ENCODE assay signal across 2 cellular contexts in genomic region chr9:37424686-37425297, GRCh38.
A peak's percentile ranks its signal among the peaks of the same experiment; 100 is the strongest.
TF ChIP-seq lines count a peak whose summit lies in the region.

No MANE protein-coding gene starts in this region.

TF ChIP-seq in HepG2, 621 proteins besides CTCF, POLR2A, EP300 and RAD21:
- 0 out of 2 replicates have a peak, but pooled peaks have one; percentile 20 for TF ChIP-seq DR1 (CRISPR knock-in tag; IDR thresholded peaks at IDR 0.05)
- TF ChIP-seq, protein P1, sequence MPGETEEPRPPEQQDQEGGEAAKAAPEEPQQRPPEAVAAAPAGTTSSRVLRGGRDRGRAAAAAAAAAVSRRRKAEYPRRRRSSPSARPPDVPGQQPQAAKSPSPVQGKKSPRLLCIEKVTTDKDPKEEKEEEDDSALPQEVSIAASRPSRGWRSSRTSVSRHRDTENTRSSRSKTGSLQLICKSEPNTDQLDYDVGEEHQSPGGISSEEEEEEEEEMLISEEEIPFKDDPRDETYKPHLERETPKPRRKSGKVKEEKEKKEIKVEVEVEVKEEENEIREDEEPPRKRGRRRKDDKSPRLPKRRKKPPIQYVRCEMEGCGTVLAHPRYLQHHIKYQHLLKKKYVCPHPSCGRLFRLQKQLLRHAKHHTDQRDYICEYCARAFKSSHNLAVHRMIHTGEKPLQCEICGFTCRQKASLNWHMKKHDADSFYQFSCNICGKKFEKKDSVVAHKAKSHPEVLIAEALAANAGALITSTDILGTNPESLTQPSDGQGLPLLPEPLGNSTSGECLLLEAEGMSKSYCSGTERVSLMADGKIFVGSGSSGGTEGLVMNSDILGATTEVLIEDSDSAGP (CRISPR knock-in tag; IDR thresholded peaks at IDR 0.05; ENCODE audit: borderline replicate concordance) = peak; percentile 56; the same call in 1 of the 2 replicates
- no peak for TF ChIP-seq ZFAT (CRISPR knock-in tag; conservative IDR thresholded peaks at IDR 0.05)
- TF ChIP-seq ELF1 (CRISPR knock-in tag; IDR thresholded peaks at IDR 0.05) = no peak
- peak; percentile 26 for TF ChIP-seq HNRNPLL (IDR thresholded peaks at IDR 0.05; ENCODE audit: low read depth, low read length, poor library complexity, severe bottlenecking)
- no peak for TF ChIP-seq MLLT10 (CRISPR knock-in tag; IDR thresholded peaks at IDR 0.05)
- peak; percentile 53 for TF ChIP-seq RBFOX2 (IDR thresholded peaks at IDR 0.05; ENCODE audit: low read depth, low read length)
- TF ChIP-seq E2F1 (CRISPR knock-in tag; IDR thresholded peaks at IDR 0.05) = no peak
- TF ChIP-seq ZNF687 (CRISPR knock-in tag; IDR thresholded peaks at IDR 0.05) = peak; percentile 18; the same call in 1 of the 2 replicates

TF ChIP-seq in GM12891, 5 proteins besides CTCF, POLR2A, EP300 and RAD21:
- TF ChIP-seq PAX5 (IDR thresholded peaks at IDR 0.05; ENCODE audit: insufficient read depth, low read length, severe bottlenecking) (no peak), POLR2AphosphoS5 (IDR thresholded peaks at IDR 0.05; ENCODE audit: low read depth, low read length) (no peak; the same call in 1 of the 2 replicates), POU2F2 (IDR thresholded peaks at IDR 0.05; ENCODE audit: low read depth, low read length) (no peak), SPI1 (IDR thresholded peaks at IDR 0.05; ENCODE audit: low read depth, low read length) (no peak), TAF1 (IDR thresholded peaks at IDR 0.05; ENCODE audit: low read depth, low read length) (no peak)
